10 cellular contexts compared by ENCODE assay signal in the genomic region with DNA sequence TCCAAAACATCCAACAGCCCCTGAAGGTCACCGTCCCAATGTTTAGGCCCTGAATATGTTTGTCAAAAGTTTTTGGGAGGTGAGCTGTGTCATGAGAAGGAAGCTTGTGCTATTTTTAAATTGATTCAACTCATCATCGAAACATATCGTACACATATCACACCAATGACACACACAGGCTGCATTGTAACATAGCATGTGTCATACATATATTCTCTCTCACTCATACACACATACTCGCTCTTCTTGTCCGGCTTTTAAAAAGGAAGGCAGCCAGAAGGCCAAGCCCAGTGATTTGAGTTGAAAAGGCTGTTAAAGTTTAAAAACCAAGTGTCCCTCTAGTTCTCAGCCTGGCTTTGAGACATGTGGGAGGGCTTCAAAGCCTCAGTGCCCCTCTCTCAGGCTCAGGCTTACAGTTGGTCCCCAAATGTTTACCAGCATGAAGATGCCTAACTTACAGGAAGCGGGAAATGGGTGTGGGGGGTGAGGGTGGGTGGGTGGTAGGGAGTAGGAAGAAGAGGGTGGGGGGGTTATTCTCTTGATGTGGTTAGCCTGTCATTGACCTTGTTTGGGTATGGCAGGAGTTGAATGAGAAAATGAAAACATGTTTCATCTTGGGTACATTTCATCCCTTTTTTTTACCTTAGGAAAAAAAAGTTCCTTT. TPM values are rescaled to one million over a fixed set of nuclear protein-coding genes. Genes with fewer than 3 reads are reported as not detected.
DNase-seq lines count a peak whose midpoint lies in the region; ATAC-seq, FAIRE-seq and TF ChIP-seq lines count a peak whose summit lies in the region.
"Had no signal": no experiment of that assay in that cellular context is flagged by ENCODE, and none has a peak within 500 bp of the region (broad histone marks: within the 10 kb centered on the region; RNA-seq: fewer than 3 reads in every experiment).

No MANE protein-coding gene starts in this region.

- peaks cover 39% of the 10 kb centered on the region for H3K4me1 Mint-ChIP-seq in MCF 10A (ENCODE audit: insufficient read depth, unreplicated experiment)
- H3K4me1 Mint-ChIP-seq in T-helper 17 cell = peaks cover 56% of the 10 kb centered on the region

- H3K27ac ChIP-seq in breast epithelium (peak overlapping the region in 1 of 2 donors; percentile 92), RWPE1 (no peak overlapping the region)
- H3K27ac ChIP-seq: colonic mucosa had no signal

- no peaks in the 10 kb centered on the region for H3K36me3 ChIP-seq in breast epithelium
- H3K36me3 ChIP-seq: colonic mucosa had no signal

- in situ Hi-C loops in G401 (cut with HindIII; ENCODE audit: low sequenced_read_pairs) = no loop called here

- POLR2A ChIA-PET in MCF 10A (lab: Yijun Ruan, JAX) = interaction anchor here (0.6 to 0.9 kb wide), 4 partner anchors 13 to 348 kb away, joined by 3 to 4 read pairs (median 4); no protein-coding TSS in a partner anchor
- POLR2A ChIA-PET in RWPE1 (lab: Yijun Ruan, JAX; ENCODE audit: low non-redundant PET) = no interaction called here

- BruUV-seq in MCF 10A (replicated peaks; lab: Mats Ljungman, UMichigan) = no TSS peak

- H3K9me3 ChIP-seq in breast epithelium (no peaks in the 10 kb centered on the region), T-helper 17 cell (ENCODE audit: control insufficient read depth, low read length, poor library complexity, severe bottlenecking) (no peaks in the 10 kb centered on the region)
- H3K9me3 ChIP-seq: colonic mucosa had no signal

- no peak for FAIRE-seq in D721Med (lab: Jason Lieb, UNC)

- H3K27ac Mint-ChIP-seq in MCF 10A (ENCODE audit: low read depth, unreplicated experiment) = peak overlapping the region; percentile 67
- peak overlapping the region; percentile 24 for H3K27ac Mint-ChIP-seq in T-helper 17 cell

- H3K4me3 ChIP-seq in breast epithelium = no peak overlapping the region
- H3K4me3 ChIP-seq: colonic mucosa had no signal

- H3K4me1 ChIP-seq in breast epithelium = no peaks in the 10 kb centered on the region

- H3K27me3 Mint-ChIP-seq in MCF 10A (ENCODE audit: insufficient read depth, unreplicated experiment) (no peaks in the 10 kb centered on the region), T-helper 17 cell (no peaks in the 10 kb centered on the region)

- CTCF ChIA-PET in MCF 10A (lab: Yijun Ruan, JAX) = interaction anchor here (0.7 to 2.7 kb wide), 9 partner anchors 13 to 642 kb away, joined by 3 to 10 read pairs (median 4); no protein-coding TSS in a partner anchor
- CTCF ChIA-PET in RWPE1 (lab: Yijun Ruan, JAX) = interaction anchor here (0.6 kb wide), 1 partner anchor 98 kb away, joined by 3 read pairs; no protein-coding TSS in a partner anchor

- H3K27me3 ChIP-seq in breast epithelium = no peaks in the 10 kb centered on the region
- H3K27me3 ChIP-seq: colonic mucosa had no signal

- TF ChIP-seq CTCF in MCF 10A (IDR thresholded peaks at IDR 0.05; ENCODE audit: unreplicated experiment) = no peak
- no peak for TF ChIP-seq CTCF in breast epithelium (IDR thresholded peaks at IDR 0.05)
- no peak for TF ChIP-seq CTCF in D721Med (IDR thresholded peaks at IDR 0.05; ENCODE audit: insufficient read depth, missing control alignments)
- TF ChIP-seq CTCF in RWPE1 (conservative IDR thresholded peaks at IDR 0.05; ENCODE audit: low read depth) = no peak

- peaks cover 6% of the 10 kb centered on the region for H3K36me3 Mint-ChIP-seq in MCF 10A (ENCODE audit: insufficient read depth, unreplicated experiment)
- peaks cover 3% of the 10 kb centered on the region for H3K36me3 Mint-ChIP-seq in T-helper 17 cell (ENCODE audit: low read depth)

- intact Hi-C loops in MCF 10A (cut with micrococcal nuclease) (no loop called here), breast epithelium (cut with DNase I; ENCODE audit: low total_unique reads) (no loop called here)

- TF ChIP-seq POLR2A in breast epithelium (IDR thresholded peaks at IDR 0.05) = no peak

- ATAC-seq in T-helper 17 cell = no peak
- no peak for ATAC-seq in GM18873 (IDR thresholded peaks at IDR 0.05; ENCODE audit: low FRiP score, unreplicated experiment)

- no peak for DNase-seq in MCF 10A (ENCODE audit: unreplicated experiment)
- DNase-seq in breast epithelium (ENCODE audit: low spot score in 2 of 2) = no peak
- no peak for DNase-seq in T-helper 17 cell
- DNase-seq in fibroblast of gingiva (ENCODE audit: low read depth) = peak; percentile 71
- DNase-seq in G401 (ENCODE audit: low spot score) = no peak
- DNase-seq in D721Med (ENCODE audit: insufficient read length, low spot score) = no peak
- DNase-seq in RWPE1 (ENCODE audit: low spot score) = no peak
- DNase-seq: colonic mucosa, COR-L47 had no signal

- H3K9me3 Mint-ChIP-seq in MCF 10A (ENCODE audit: unreplicated experiment) = no peaks in the 10 kb centered on the region

- H3K4me3 Mint-ChIP-seq in MCF 10A (ENCODE audit: unreplicated experiment) (no peak overlapping the region), T-helper 17 cell (peak overlapping the region; percentile 67)

RNA-seq across cellular contexts. Expression of a gene that starts 3.3 kb away (rescaled TPM):
- total RNA-seq in MCF 10A (2022) (12.6 and 13.1 TPM in 2 replicates), breast epithelium (10 to 100 TPM in 2 of 3 donors, 1 to 10 TPM in 1; 6.9 to 16.0 (median 13.1) TPM), T-helper 17 cell (100 to 1,000 TPM; 122 to 141 TPM)
- total RNA-seq in G401 (2014; rRNA removed; shearing (Covaris generic)) = not detected in 2 replicates
